ENCODE assay signal across 21 cellular contexts in the genomic region with DNA sequence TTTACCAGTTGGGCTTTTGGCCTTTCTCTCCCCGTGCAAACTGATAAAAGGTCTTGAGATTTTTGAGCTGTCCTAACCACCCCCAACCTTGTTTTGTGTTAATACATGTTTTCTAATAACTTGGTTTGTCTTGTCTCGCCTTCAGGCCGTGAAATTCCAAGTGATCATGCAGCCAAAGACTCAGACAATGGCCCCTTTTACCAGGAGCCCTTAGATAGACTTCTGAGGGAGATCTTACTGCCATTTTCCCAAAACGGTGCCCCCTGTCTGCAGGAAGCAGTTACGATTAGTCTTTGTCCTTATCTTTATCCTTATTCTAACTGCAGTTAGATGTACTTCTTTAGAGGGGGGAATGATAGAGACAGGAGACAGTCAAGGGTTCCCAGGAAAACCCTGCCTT.
"Had no signal": no experiment of that assay in that cellular context is flagged by ENCODE, and none has a peak within 500 bp of the region (broad histone marks: within the 10 kb centered on the region; RNA-seq: fewer than 3 reads in every experiment).

No MANE protein-coding gene starts in this region.

- H3K4me2 ChIP-seq: hepatocyte had no signal

- H3K27ac ChIP-seq: colonic mucosa, epithelial cell of prostate, esophagus squamous epithelium, gastroesophageal sphincter, heart left ventricle, hepatocyte, left lung, lower lobe of right lung had no signal

- H3K36me3 ChIP-seq: colonic mucosa, esophagus squamous epithelium, gastroesophageal sphincter, heart left ventricle, left lung, lower lobe of right lung had no signal

- H3K4me3 ChIP-seq: colonic mucosa, esophagus squamous epithelium, gastroesophageal sphincter, heart left ventricle, hepatocyte, left lung, lower lobe of right lung, mucosa of descending colon had no signal

- H3K4me1 ChIP-seq: colonic mucosa, esophagus squamous epithelium, gastroesophageal sphincter, heart left ventricle, left lung, lower lobe of right lung had no signal

- H3K27me3 Mint-ChIP-seq: dendritic cell treated with granulocyte-macrophage colony-stimulating factor and Interleukin-4, amounts not matched to agents 40 ng/mL and 50 ng/mL, for 4 days; effector memory CD8-positive, alpha-beta T cell; naive B cell had no signal

- H3K27ac Mint-ChIP-seq: dendritic cell treated with granulocyte-macrophage colony-stimulating factor and Interleukin-4, amounts not matched to agents 40 ng/mL and 50 ng/mL, for 4 days; effector memory CD8-positive, alpha-beta T cell; mesothelial cell of epicardium had no signal

- H3K4me1 Mint-ChIP-seq: naive B cell had no signal

- H3K27me3 ChIP-seq: colonic mucosa, esophagus squamous epithelium, gastroesophageal sphincter, hepatocyte, left lung had no signal

- H2AFZ ChIP-seq: hepatocyte had no signal

- ATAC-seq: effector memory CD8-positive, alpha-beta T cell; esophagus mucosa; gastroesophageal sphincter; heart left ventricle; left cardiac atrium; left lung; left ventricle myocardium superior; lower lobe of right lung; mucosa of descending colon had no signal

- H3K79me2 ChIP-seq: hepatocyte had no signal

- H3K36me3 Mint-ChIP-seq: mesothelial cell of epicardium, naive B cell had no signal

- DNase-seq: colonic mucosa; cortex of kidney; effector CD8-positive, alpha-beta T cell; effector memory CD8-positive, alpha-beta T cell; erythroblast; esophagus squamous epithelium; foreskin fibroblast; heart left ventricle; hypothalamus; left cardiac atrium; left lung; left ventricle myocardium superior; lower lobe of right lung; mucosa of descending colon; naive B cell had no signal

- H3K4me3 Mint-ChIP-seq: dendritic cell treated with granulocyte-macrophage colony-stimulating factor and Interleukin-4, amounts not matched to agents 40 ng/mL and 50 ng/mL, for 4 days; effector memory CD8-positive, alpha-beta T cell; mesothelial cell of epicardium had no signal

- H3K9me3 Mint-ChIP-seq: dendritic cell treated with granulocyte-macrophage colony-stimulating factor and Interleukin-4, amounts not matched to agents 40 ng/mL and 50 ng/mL, for 4 days; naive B cell had no signal

- H3K9me3 ChIP-seq: colonic mucosa, esophagus squamous epithelium, gastroesophageal sphincter, heart left ventricle, left lung, lower lobe of right lung, mucosa of descending colon had no signal
